ENCODE assay signal across 17 cellular contexts in genomic region chr11:86587559-86588193, GRCh38.
DNase-seq lines count a peak whose midpoint lies in the region; ATAC-seq and TF ChIP-seq lines count a peak whose summit lies in the region.
"Had no signal": no experiment of that assay in that cellular context is flagged by ENCODE, and none has a peak within 500 bp of the region (broad histone marks: within the 10 kb centered on the region; RNA-seq: fewer than 3 reads in every experiment).

No MANE protein-coding gene starts in this region.

- no peak overlapping the region for H2BK5ac ChIP-seq in neuronal stem cell (ENCODE audit: low read length)

- TF ChIP-seq CTCF in heart right ventricle (IDR thresholded peaks at IDR 0.05) (no peak), vagina (IDR thresholded peaks at IDR 0.05) (no peak), colonic mucosa (IDR thresholded peaks at IDR 0.05) (no peak)

- H3K14ac ChIP-seq in neuronal stem cell (ENCODE audit: low read length) = no peak overlapping the region

- peak overlapping the region; percentile 22 for H2BK12ac ChIP-seq in neuronal stem cell (ENCODE audit: low read length)

- peak overlapping the region in 7 of 10 donors; percentile 2 to 62 (median 41) for H3K27ac ChIP-seq in heart right ventricle
- H3K27ac ChIP-seq in ectodermal cell (ENCODE audit: insufficient read depth, low read depth, low read length, poor library complexity, severe bottlenecking) = peak overlapping the region; percentile 69
- H3K27ac ChIP-seq in neuronal stem cell (replicated peaks; ENCODE audit: low read length) = peak overlapping the region; percentile 96
- H3K27ac ChIP-seq in vagina = peak overlapping the region; percentile 62
- no peak overlapping the region for H3K27ac ChIP-seq in colonic mucosa
- H3K27ac ChIP-seq: GM23248, HL-60 had no signal

- H3K4me3 ChIP-seq in heart right ventricle = no peak overlapping the region
- no peak overlapping the region for H3K4me3 ChIP-seq in ectodermal cell (ENCODE audit: insufficient read depth, low read depth, low read length)
- H3K4me3 ChIP-seq in neuronal stem cell (ENCODE audit: low read length in 2 of 2) = no peak overlapping the region
- no peak overlapping the region for H3K4me3 ChIP-seq in vagina
- H3K4me3 ChIP-seq in colonic mucosa = no peak overlapping the region
- H3K4me3 ChIP-seq: GM12878, GM23248 had no signal

- no peak overlapping the region for H3K4me2 ChIP-seq in neuronal stem cell (ENCODE audit: insufficient read depth, low read length, poor library complexity, severe bottlenecking)

- H3K9ac ChIP-seq in neuronal stem cell (ENCODE audit: low read depth, low read length, poor library complexity) (no peak overlapping the region), colonic mucosa (ENCODE audit: low read depth in 2 of 2, low read length in 2 of 2) (no peak overlapping the region)
- H3K9ac ChIP-seq: GM23248 had no signal

- no peak overlapping the region for H2AFZ ChIP-seq in neuronal stem cell (ENCODE audit: low read length)
- H2AFZ ChIP-seq: GM23248 had no signal

- WGBS in heart right ventricle, 2 donors = 60 to 76% methylated on average over 3 of the region's 3 CpGs
- WGBS in ectodermal cell, 2 experiments = 93 to 100% methylated on average over 3 of the region's 3 CpGs
- WGBS in neuronal stem cell (ENCODE audit: extremely low coverage in 2 of 2, insufficient read length in 2 of 2, insufficient replicate concordance in 1 of 2), 2 donors = no CpG with 5 or more reads among the region's 3 CpGs

- no peak overlapping the region for H2BK15ac ChIP-seq in neuronal stem cell (ENCODE audit: low read length)

- intact Hi-C loops in heart right ventricle (cut with DNase I) (loop anchor here in 1 of 10 donors (5.0 kb wide), 1 partner anchor 40 kb away; no protein-coding TSS in a partner anchor), cardiac septum (cut with DNase I) (loop anchor here (5.0 kb wide), 1 partner anchor 115 kb away; no protein-coding TSS in a partner anchor), vagina (cut with DNase I) (no loop called here), colonic mucosa (cut with DNase I) (no loop called here)

- ATAC-seq in heart right ventricle (peak in 4 of 8 donors; percentile 12 to 50 (median 30)), HG02981 (IDR thresholded peaks at IDR 0.05; ENCODE audit: unreplicated experiment) (no peak)
- ATAC-seq: GM12878, PC-3 had no signal

- no peak overlapping the region for H2BK120ac ChIP-seq in neuronal stem cell (ENCODE audit: low read depth, low read length)

- peak overlapping the region; percentile 78 for H3K18ac ChIP-seq in neuronal stem cell (ENCODE audit: low read length)

- peak overlapping the region; percentile 4 for H2AK5ac ChIP-seq in neuronal stem cell (ENCODE audit: low read depth, low read length)

- H3K27me3 ChIP-seq in heart right ventricle (no peaks in the 10 kb centered on the region), ectodermal cell (ENCODE audit: control insufficient read depth, insufficient read depth, low read length, poor library complexity, severe bottlenecking) (no peaks in the 10 kb centered on the region), neuronal stem cell (ENCODE audit: control insufficient read depth in 3 of 3, insufficient read depth in 3 of 3, low read depth in 1 of 3, low read length in 3 of 3) (no peaks in the 10 kb centered on the region), vagina (no peaks in the 10 kb centered on the region), colonic mucosa (no peaks in the 10 kb centered on the region)

- no peak overlapping the region for H4K8ac ChIP-seq in neuronal stem cell (ENCODE audit: low read depth, low read length)

- no peak overlapping the region for H3K23ac ChIP-seq in neuronal stem cell (ENCODE audit: low read depth, low read length, poor library complexity)

- H3K79me1 ChIP-seq in neuronal stem cell (ENCODE audit: low read depth, low read length) = peaks cover 3% of the 10 kb centered on the region

- no peaks in the 10 kb centered on the region for H3K36me3 ChIP-seq in heart right ventricle
- H3K36me3 ChIP-seq in ectodermal cell (ENCODE audit: control insufficient read depth, insufficient read depth, low read length) = no peaks in the 10 kb centered on the region
- H3K36me3 ChIP-seq in neuronal stem cell (replicated peaks in 1 of 2; ENCODE audit: control insufficient read depth in 2 of 2, insufficient read depth in 2 of 2, low read length in 2 of 2) = no peaks in the 10 kb centered on the region
- H3K36me3 ChIP-seq in vagina = no peaks in the 10 kb centered on the region
- H3K36me3 ChIP-seq in colonic mucosa = no peaks in the 10 kb centered on the region

- no peak for TF ChIP-seq POLR2A in vagina (IDR thresholded peaks at IDR 0.05)

- no peak overlapping the region for H3K4ac ChIP-seq in neuronal stem cell (ENCODE audit: low read length)

- H4K91ac ChIP-seq in neuronal stem cell (ENCODE audit: low read depth, low read length, poor library complexity) = no peak overlapping the region

- H3K9me3 ChIP-seq in heart right ventricle = no peaks in the 10 kb centered on the region
- H3K9me3 ChIP-seq in ectodermal cell (ENCODE audit: control insufficient read depth, low read length) = no peaks in the 10 kb centered on the region
- H3K9me3 ChIP-seq in neuronal stem cell (replicated peaks in 1 of 2; ENCODE audit: control insufficient read depth in 2 of 2, insufficient read depth in 1 of 2, low read depth in 1 of 2, low read length in 2 of 2) = no peaks in the 10 kb centered on the region
- H3K9me3 ChIP-seq in vagina = no peaks in the 10 kb centered on the region
- H3K9me3 ChIP-seq in colonic mucosa = no peaks in the 10 kb centered on the region

- DNase-seq in heart right ventricle (no peak), cardiac septum (ENCODE audit: low spot score) (no peak), neuronal stem cell (ENCODE audit: low spot score) (no peak), vagina (ENCODE audit: extremely low spot score in 2 of 2) (no peak), colonic mucosa (no peak)
- DNase-seq in activated T-cell treated with anti-CD3 and anti-CD28 coated beads, Interleukin-2, amount 50 U/mL, for 1 hour = no peak
- DNase-seq: GM23248; KG1; NCI-H1092; NCI-H1694; NCI-H526 treated with DMSO at 0.1 percent for 48 hours; NK-92 treated with Interleukin-12 subunit alpha and Interleukin-12 subunit beta, amount 100 ng/mL, for 24 hours; PC-3 had no signal

- peaks cover 0 to 36% (median 18%) of the 10 kb centered on the region in 9 donors for H3K4me1 ChIP-seq in heart right ventricle
- peaks cover 46% of the 10 kb centered on the region for H3K4me1 ChIP-seq in ectodermal cell (ENCODE audit: control insufficient read depth, insufficient read depth, low read length)
- H3K4me1 ChIP-seq in neuronal stem cell (ENCODE audit: control insufficient read depth in 2 of 2, insufficient read depth in 1 of 2, low read depth in 1 of 2, low read length in 2 of 2) = peaks cover 44 to 53% of the 10 kb centered on the region in 2 donors
- peaks cover 32% of the 10 kb centered on the region for H3K4me1 ChIP-seq in vagina
- H3K4me1 ChIP-seq in colonic mucosa = no peaks in the 10 kb centered on the region
